27 cellular contexts compared by ENCODE assay signal in the genomic region with DNA sequence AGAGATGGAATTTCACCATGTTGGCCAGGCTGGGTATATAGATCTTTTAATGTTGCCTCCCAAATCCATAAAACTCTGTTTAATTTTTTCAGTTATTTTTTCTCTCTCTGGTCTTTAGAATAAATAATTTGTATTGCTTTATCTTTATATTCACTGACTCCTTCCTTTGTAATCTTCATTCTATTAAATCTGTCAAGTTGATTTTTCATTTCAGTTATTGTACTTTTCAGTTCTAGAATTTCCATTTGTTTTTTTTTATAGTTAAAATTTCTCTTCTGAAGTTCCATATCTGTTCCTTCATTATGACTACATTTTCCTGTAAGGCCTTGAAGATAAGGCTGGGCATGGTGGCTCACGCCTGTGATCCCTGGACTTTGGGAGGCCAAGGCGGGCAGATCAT.
"Had no signal": no experiment of that assay in that cellular context is flagged by ENCODE, and none has a peak within 500 bp of the region (broad histone marks: within the 10 kb centered on the region; RNA-seq: fewer than 3 reads in every experiment).

No MANE protein-coding gene starts in this region.

- H3K9ac ChIP-seq: neural progenitor cell, parathyroid adenoma had no signal

- H3K9me3 ChIP-seq: ovary, sigmoid colon, thyroid gland, vagina had no signal

- H3K27me3 ChIP-seq: neural progenitor cell, ovary, sigmoid colon, stomach, thyroid gland, tibial nerve, upper lobe of left lung, vagina had no signal

- FAIRE-seq: small intestine, urothelium cell line had no signal

- H3K4me1 ChIP-seq: neural progenitor cell, parathyroid adenoma, psoas muscle, sigmoid colon, stomach, thyroid gland, tibial nerve, upper lobe of left lung, vagina had no signal

- H3K36me3 ChIP-seq: neural progenitor cell, ovary, sigmoid colon, stomach, thoracic aorta, thyroid gland, tibial nerve, upper lobe of left lung, vagina had no signal

- H3K79me2 ChIP-seq: parathyroid adenoma had no signal

- H3K4me3 Mint-ChIP-seq: natural killer cell; nephron; neural progenitor cell; stimulated activated effector memory CD8-positive, alpha-beta T cell treated with anti-CD3 and anti-CD28 coated beads, Interleukin-12 subunit alpha, Interleukin-12 subunit beta, amount 100 ng/mL, for 72 hours; stimulated activated naive B cell treated with anti-CD40 and anti-IgM and Interleukin-4, amounts not matched to agents 10 μg/mL and 1 μg/mL and 100 μg/mL, for 72 hours; stimulated activated naive CD8-positive, alpha-beta T cell treated with anti-CD3 and anti-CD28 coated beads, Interleukin-15, Interleukin-2, amounts not matched to agents 100 ng/mL and 50 ng/mL, for 24 hours had no signal

- ATAC-seq: natural killer cell; psoas muscle; right cardiac atrium; stimulated activated effector memory CD8-positive, alpha-beta T cell treated with anti-CD3 and anti-CD28 coated beads, Interleukin-12 subunit alpha, Interleukin-12 subunit beta, amount 100 ng/mL, for 72 hours; stimulated activated naive B cell treated with anti-CD40 and anti-IgM and Interleukin-4, amounts not matched to agents 10 μg/mL and 1 μg/mL and 100 μg/mL, for 72 hours had no signal

- H3K27me3 Mint-ChIP-seq: progenitor cell of endocrine pancreas; stimulated activated naive CD8-positive, alpha-beta T cell treated with anti-CD3 and anti-CD28 coated beads, Interleukin-15, Interleukin-2, amounts not matched to agents 100 ng/mL and 50 ng/mL, for 24 hours had no signal

- H2AFZ ChIP-seq: neural progenitor cell, parathyroid adenoma had no signal

- H3K27ac ChIP-seq: neural progenitor cell, ovary, parathyroid adenoma, psoas muscle, sigmoid colon, stomach, thoracic aorta, thyroid gland, tibial nerve, upper lobe of left lung, vagina had no signal

- H3K4me1 Mint-ChIP-seq: natural killer cell; nephron; stimulated activated effector memory CD8-positive, alpha-beta T cell treated with anti-CD3 and anti-CD28 coated beads, Interleukin-12 subunit alpha, Interleukin-12 subunit beta, amount 100 ng/mL, for 72 hours; stimulated activated naive B cell treated with anti-CD40 and anti-IgM and Interleukin-4, amounts not matched to agents 10 μg/mL and 1 μg/mL and 100 μg/mL, for 72 hours had no signal

- DNase-seq: natural killer cell; occipital lobe; ovary; posterior cingulate gyrus; psoas muscle; right cardiac atrium; sigmoid colon; small intestine; stimulated activated CD4-positive, alpha-beta T cell treated with anti-CD3 and anti-CD28 coated beads, Interleukin-15, amount 100 ng/mL, for 24 hours; stimulated activated CD4-positive, alpha-beta T cell treated with anti-CD3 and anti-CD28 coated beads, Interleukin-2, amount 100 ng/mL, for 24 hours; stimulated activated CD4-positive, alpha-beta T cell treated with anti-CD3 and anti-CD28 coated beads, Interleukin-2, amount 100 ng/mL, for 48 hours; stimulated activated CD4-positive, alpha-beta T cell treated with anti-CD3 and anti-CD28 coated beads, Interleukin-4, amount 100 ng/mL, for 24 hours; stimulated activated naive B cell treated with anti-CD40 and anti-IgM and Interleukin-4, amounts not matched to agents 10 μg/mL and 1 μg/mL and 100 μg/mL, for 72 hours; stimulated activated naive CD4-positive, alpha-beta T cell treated with Interleukin-2 at 50 U/mL for 16 hours; stomach; thyroid gland; upper lobe of left lung had no signal

- H3K36me3 Mint-ChIP-seq: neural progenitor cell; stimulated activated effector memory CD8-positive, alpha-beta T cell treated with anti-CD3 and anti-CD28 coated beads, Interleukin-12 subunit alpha, Interleukin-12 subunit beta, amount 100 ng/mL, for 72 hours had no signal

- H3K27ac Mint-ChIP-seq: natural killer cell; nephron; neural progenitor cell; progenitor cell of endocrine pancreas; stimulated activated effector memory CD8-positive, alpha-beta T cell treated with anti-CD3 and anti-CD28 coated beads, Interleukin-12 subunit alpha, Interleukin-12 subunit beta, amount 100 ng/mL, for 72 hours; stimulated activated naive B cell treated with anti-CD40 and anti-IgM and Interleukin-4, amounts not matched to agents 10 μg/mL and 1 μg/mL and 100 μg/mL, for 72 hours; stimulated activated naive CD8-positive, alpha-beta T cell treated with anti-CD3 and anti-CD28 coated beads, Interleukin-15, Interleukin-2, amounts not matched to agents 100 ng/mL and 50 ng/mL, for 24 hours had no signal

- H3K4me2 ChIP-seq: neural progenitor cell had no signal

- H3K4me3 ChIP-seq: neural progenitor cell, ovary, psoas muscle, sigmoid colon, stomach, thoracic aorta, tibial nerve, upper lobe of left lung, vagina had no signal
